In the genomic region with DNA sequence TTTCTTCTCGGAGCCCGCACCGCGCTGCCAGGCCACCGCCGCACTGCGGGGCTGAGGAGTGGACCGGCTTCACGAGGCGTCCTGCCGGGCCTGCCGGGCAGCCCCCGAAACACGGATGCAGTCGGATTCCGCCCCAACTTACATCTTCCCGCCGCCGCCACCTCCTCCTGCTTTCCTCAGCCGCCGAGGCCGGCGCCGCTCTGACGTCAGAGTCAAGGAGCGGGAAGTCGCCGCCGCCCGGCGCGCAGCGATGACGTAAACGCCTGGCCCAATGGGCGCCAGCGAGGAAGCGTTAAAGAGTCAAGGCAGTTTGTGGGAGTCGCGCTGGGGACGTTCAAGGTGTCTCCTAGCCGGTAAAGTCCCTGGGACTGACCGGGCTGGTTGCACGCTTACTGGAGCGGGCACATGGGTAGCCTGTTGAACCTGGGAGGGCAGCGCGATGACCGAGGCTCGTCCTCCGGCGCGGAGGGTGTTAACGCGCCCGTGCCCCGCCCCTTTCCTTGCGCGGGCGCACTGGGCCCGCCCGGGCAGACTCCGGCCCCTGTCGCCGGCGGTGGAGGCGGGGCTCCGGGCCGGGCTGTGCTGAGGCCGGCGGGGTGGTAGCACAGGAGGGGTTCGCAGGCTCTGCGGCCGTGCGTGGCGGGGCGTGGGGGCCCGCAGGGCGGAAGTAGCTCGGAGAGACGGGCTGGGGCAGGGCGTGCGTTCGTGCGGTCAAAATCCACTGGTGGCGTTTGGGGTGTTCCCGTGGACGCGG, we compare ENCODE assay signal across 8 cellular contexts. TPM values are rescaled to one million over a fixed set of nuclear protein-coding genes. Genes with fewer than 3 reads are reported as not detected.
A peak's percentile ranks its signal among the peaks of the same experiment; 100 is the strongest.
DNase-seq lines count a peak whose midpoint lies in the region; ATAC-seq and TF ChIP-seq lines count a peak whose summit lies in the region.

A gene with protein sequence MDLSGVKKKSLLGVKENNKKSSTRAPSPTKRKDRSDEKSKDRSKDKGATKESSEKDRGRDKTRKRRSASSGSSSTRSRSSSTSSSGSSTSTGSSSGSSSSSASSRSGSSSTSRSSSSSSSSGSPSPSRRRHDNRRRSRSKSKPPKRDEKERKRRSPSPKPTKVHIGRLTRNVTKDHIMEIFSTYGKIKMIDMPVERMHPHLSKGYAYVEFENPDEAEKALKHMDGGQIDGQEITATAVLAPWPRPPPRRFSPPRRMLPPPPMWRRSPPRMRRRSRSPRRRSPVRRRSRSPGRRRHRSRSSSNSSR (minus strand): TSS at position 214 of the 754 bp plus-strand sequence. CDS start 3,483 bp downstream, outside the sequence.

- H3K4me1 ChIP-seq in ascending aorta: peaks cover 10 to 21% of the 10 kb centered on the region in 2 donors
- H3K4me1 ChIP-seq in rectal smooth muscle tissue (ENCODE audit: control insufficient read depth, insufficient read depth, low read length): peaks cover 14% of the 10 kb centered on the region
- H3K4me1 ChIP-seq in vagina: peaks cover 47% of the 10 kb centered on the region

- peaks cover 28% of the 10 kb centered on the region for H3K36me3 Mint-ChIP-seq in T-helper 2 cell treated with Interferon-gamma antibody and Interleukin-4, amounts not matched to agents 5 μg/mL and 100 μg/mL, for 36 hours (ENCODE audit: low read depth)

- TF ChIP-seq POLR2A in GM18505 (IDR thresholded peaks at IDR 0.05; ENCODE audit: borderline replicate concordance, extremely low read depth, insufficient read depth, insufficient read length) (peak; percentile 93), vagina (IDR thresholded peaks at IDR 0.05) (peak in 1 of 2 donors; percentile 98)

- DNase-seq in NCI-H187 treated with DMSO at 0.1 percent for 48 hours (lab: John Stamatoyannopoulos, UW) (peak; percentile 88), ascending aorta (ENCODE audit: low spot score in 2 of 2) (peak; percentile 77 to 98), hepatic stellate cell (ENCODE audit: low spot score) (peak; percentile 99), vagina (ENCODE audit: extremely low spot score in 2 of 2) (peak; percentile 97 to 98)
- peak; percentile 98 for DNase-seq in T-helper 2 cell treated with Interferon-gamma antibody and Interleukin-4, amounts not matched to agents 5 μg/mL and 100 μg/mL, for 36 hours (ENCODE audit: low spot score)

- H3K27me3 ChIP-seq in ascending aorta (no peaks in the 10 kb centered on the region), rectal smooth muscle tissue (ENCODE audit: control insufficient read depth, insufficient read depth, low read length) (no peaks in the 10 kb centered on the region), vagina (no peaks in the 10 kb centered on the region)

- H3K4me1 Mint-ChIP-seq in T-helper 2 cell treated with Interferon-gamma antibody and Interleukin-4, amounts not matched to agents 5 μg/mL and 100 μg/mL, for 36 hours (ENCODE audit: low read depth): peaks cover 23% of the 10 kb centered on the region

- peak; percentile 72 for ATAC-seq in GM18505 (IDR thresholded peaks at IDR 0.05; ENCODE audit: unreplicated experiment)
- ATAC-seq in HG02943 (IDR thresholded peaks at IDR 0.05; ENCODE audit: low read depth, unreplicated experiment): peak; percentile 76

- no peaks in the 10 kb centered on the region for H3K9me3 Mint-ChIP-seq in T-helper 2 cell treated with Interferon-gamma antibody and Interleukin-4, amounts not matched to agents 5 μg/mL and 100 μg/mL, for 36 hours

- intact Hi-C loops in ascending aorta (cut with DNase I) (loop anchor here (1.0 to 10.0 kb wide), 6 partner anchors 17 to 754 kb away; a partner anchor contains a TSS), vagina (cut with DNase I) (no loop called here)

- peak within 1 kb of the TSS; percentile 98 for H3K27ac Mint-ChIP-seq in T-helper 2 cell treated with Interferon-gamma antibody and Interleukin-4, amounts not matched to agents 5 μg/mL and 100 μg/mL, for 36 hours

- peak within 1 kb of the TSS; percentile 93 for H3K4me3 Mint-ChIP-seq in T-helper 2 cell treated with Interferon-gamma antibody and Interleukin-4, amounts not matched to agents 5 μg/mL and 100 μg/mL, for 36 hours

- H3K9me3 ChIP-seq in ascending aorta: no peaks in the 10 kb centered on the region
- H3K9me3 ChIP-seq in vagina: no peaks in the 10 kb centered on the region

- H3K27ac ChIP-seq in ascending aorta (peak within 1 kb of the TSS; percentile 95 to 98), rectal smooth muscle tissue (ENCODE audit: low read depth, low read length) (peak within 1 kb of the TSS; percentile 100), vagina (peak within 1 kb of the TSS; percentile 96)

- no peaks in the 10 kb centered on the region for H3K27me3 Mint-ChIP-seq in T-helper 2 cell treated with Interferon-gamma antibody and Interleukin-4, amounts not matched to agents 5 μg/mL and 100 μg/mL, for 36 hours (ENCODE audit: low read depth)

- H3K36me3 ChIP-seq in ascending aorta (peaks cover 9 to 13% of the 10 kb centered on the region in 2 donors), rectal smooth muscle tissue (ENCODE audit: control insufficient read depth, insufficient read depth, low read length) (peaks cover 7% of the 10 kb centered on the region), vagina (peaks cover 0 to 8% of the 10 kb centered on the region in 2 donors)

- no peak for TF ChIP-seq CTCF in ascending aorta (IDR thresholded peaks at IDR 0.05)
- TF ChIP-seq CTCF in vagina (IDR thresholded peaks at IDR 0.05): no peak

- H3K4me3 ChIP-seq in ascending aorta (peak within 1 kb of the TSS; percentile 63 to 92), rectal smooth muscle tissue (ENCODE audit: low read length) (peak within 1 kb of the TSS; percentile 96), vagina (peak within 1 kb of the TSS; percentile 77 to 93)

- H3K9ac ChIP-seq in rectal smooth muscle tissue (ENCODE audit: low read length): peak within 1 kb of the TSS; percentile 82

RNA-seq across cellular contexts. Expression of the gene that starts here (rescaled TPM):
- 134 TPM for total RNA-seq in ascending aorta
- 130 TPM for total RNA-seq in vagina

Comparison
In these comparisons a context has a peak if more than half of its experiments do, and no peak if none do; other contexts are left out.
1. Peak in every context shown above with its lines: DNase-seq, ATAC-seq, H3K4me3 ChIP-seq and H3K27ac ChIP-seq.